9 cellular contexts compared by ENCODE assay signal in genomic region chr1:56576880-56577858, GRCh38. TPM values are rescaled to one million over a fixed set of nuclear protein-coding genes. Genes with fewer than 3 reads are reported as not detected.
DNase-seq lines count a peak whose midpoint lies in the region; ATAC-seq and TF ChIP-seq lines count a peak whose summit lies in the region.
"Had no signal": no experiment of that assay in that cellular context is flagged by ENCODE, and none has a peak within 500 bp of the region (broad histone marks: within the 10 kb centered on the region; RNA-seq: fewer than 3 reads in every experiment).

No MANE protein-coding gene starts in this region.

- ATAC-seq in psoas muscle (peak in 2 of 4 donors; percentile 20 to 21), GM18511 (IDR thresholded peaks at IDR 0.05; ENCODE audit: unreplicated experiment) (no peak)

- DNase-seq in NCI-H1694 treated with DMSO at 0.1 percent for 48 hours (lab: John Stamatoyannopoulos, UW) = peak; percentile 46
- DNase-seq in NCI-H1694 (lab: John Stamatoyannopoulos, UW) = no peak
- DNase-seq in RPMI7951 (ENCODE audit: low read depth) = peak; percentile 42
- DNase-seq in globus pallidus (ENCODE audit: low spot score) = peak; percentile 70
- DNase-seq in psoas muscle = no peak
- DNase-seq in putamen (ENCODE audit: low spot score) = no peak
- no peak for DNase-seq in activated CD8-positive, alpha-beta memory T cell treated with anti-CD3 and anti-CD28 coated beads for 24 hours
- DNase-seq: CD4-positive, CD25-positive, alpha-beta regulatory T cell had no signal

- H3K4me1 ChIP-seq in psoas muscle = peaks cover 58% of the 10 kb centered on the region

- peak overlapping the region; percentile 91 for H3K27ac ChIP-seq in psoas muscle

- WGBS in psoas muscle, 3 donors = 1 to 9% (median 3%) methylated on average over 4 of the region's 4 CpGs

- no peaks in the 10 kb centered on the region for H3K27me3 ChIP-seq in psoas muscle (ENCODE audit: insufficient read depth in 3 of 3, low read length in 2 of 3)

- H3K36me3 ChIP-seq in psoas muscle (ENCODE audit: insufficient read depth in 1 of 2, low read depth in 1 of 2) = no peaks in the 10 kb centered on the region

- H3K9me3 ChIP-seq in psoas muscle = no peaks in the 10 kb centered on the region

- peak overlapping the region; percentile 90 for H3K4me3 ChIP-seq in psoas muscle

- intact Hi-C loops in psoas muscle (cut with DNase I) = loop anchor here in 1 of 2 donors (5.0 kb wide), 3 partner anchors 50 to 375 kb away; no protein-coding TSS in a partner anchor

- TF ChIP-seq CTCF in psoas muscle (IDR thresholded peaks at IDR 0.05) = peak; percentile 42

RNA-seq across cellular contexts. Expression of gene PLPP3, which starts 2.2 kb away (rescaled TPM):
- total RNA-seq in RPMI7951 (2014; rRNA removed; shearing (Covaris generic)) = 14.2 and 19.7 TPM in 2 replicates
- total RNA-seq in psoas muscle = 10 to 100 TPM; 35.5 to 51.0 (median 43.6) TPM
- polyA plus RNA-seq in psoas muscle = 10 to 100 TPM; 41.2 to 69.1 (median 46.3) TPM
- total RNA-seq: CD4-positive, CD25-positive, alpha-beta regulatory T cell had no signal

Comparison
In these comparisons a context has a peak if more than half of its experiments do, and no peak if none do; other contexts are left out.
1. DNase-seq: peak in NCI-H1694 treated with DMSO at 0.1 percent for 48 hours (single experiment), RPMI7951 (single experiment) and globus pallidus (single experiment); none in NCI-H1694 (single experiment), psoas muscle (0 of 2), putamen (single experiment) and activated CD8-positive, alpha-beta memory T cell treated with anti-CD3 and anti-CD28 coated beads for 24 hours (single experiment).